Comparison of ENCODE assay signal across 21 cellular contexts in genomic region chr12:77384941-77385340, GRCh38.
A peak's percentile ranks its signal among the peaks of the same experiment; 100 is the strongest.
DNase-seq lines count a peak whose midpoint lies in the region; ATAC-seq and TF ChIP-seq lines count a peak whose summit lies in the region.
"Had no signal": no experiment of that assay in that cellular context is flagged by ENCODE, and none has a peak within 500 bp of the region (broad histone marks: within the 10 kb centered on the region; RNA-seq: fewer than 3 reads in every experiment).

No MANE protein-coding gene starts in this region.

- DNase-seq in A673 (ENCODE audit: low spot score) (peak; percentile 59), M059J (ENCODE audit: low read depth) (peak; percentile 26), fibroblast of mammary gland (ENCODE audit: low read depth) (peak; percentile 16), DMS79 (lab: John Stamatoyannopoulos, UW) (no peak), suprapubic skin (ENCODE audit: low spot score in 2 of 2) (no peak), RKO (ENCODE audit: low spot score) (no peak)
- no peak for DNase-seq in stimulated activated CD8-positive, alpha-beta memory T cell treated with anti-CD3 and anti-CD28 coated beads, Interleukin-4, amount 100 ng/mL, for 48 hours
- DNase-seq: BE2C; DMS53; HCEC 1CT; KG1; NCI-H1048; NCI-H1436; NCI-H2029; NCI-H510A; NCI-H748 treated with DMSO at 0.1 percent for 48 hours; NK-92 treated with Interleukin-12 subunit alpha and Interleukin-12 subunit beta, amount 100 ng/mL, for 24 hours had no signal

- H3K27me3 ChIP-seq in A673 (replicated peaks; ENCODE audit: insufficient read depth, low read depth, low read length, poor library complexity): peaks cover 11% of the 10 kb centered on the region
- no peaks in the 10 kb centered on the region for H3K27me3 ChIP-seq in suprapubic skin
- H3K27me3 ChIP-seq: BE2C had no signal

- no peaks in the 10 kb centered on the region for H3K36me3 ChIP-seq in A673 (ENCODE audit: insufficient read depth, low read length, poor library complexity, severe bottlenecking)
- H3K36me3 ChIP-seq in suprapubic skin: no peaks in the 10 kb centered on the region
- H3K36me3 ChIP-seq: BE2C had no signal

- no peak overlapping the region for H3K4me3 ChIP-seq in A673 (ENCODE audit: low read depth, low read length, poor library complexity, severe bottlenecking)
- no peak overlapping the region for H3K4me3 ChIP-seq in fibroblast of mammary gland (ENCODE audit: control insufficient read depth, low read depth, low read length)
- H3K4me3 ChIP-seq in suprapubic skin: no peak overlapping the region
- H3K4me3 ChIP-seq: A549, GM12878 had no signal

- intact Hi-C loops in A673 (cut with micrococcal nuclease; ENCODE audit: unreplicated experiment): no loop called here

- no peak for TF ChIP-seq EP300 in suprapubic skin (IDR thresholded peaks at IDR 0.05)

- no peaks in the 10 kb centered on the region for H3K4me1 ChIP-seq in A673 (ENCODE audit: insufficient read depth, low read length, poor library complexity, severe bottlenecking)
- no peaks in the 10 kb centered on the region for H3K4me1 ChIP-seq in suprapubic skin
- H3K4me1 ChIP-seq: A549, BE2C had no signal

- POLR2A ChIA-PET in A673 (lab: Charles Lee; ENCODE audit: low non-redundant PET): no interaction called here

- TF ChIP-seq CTCF in A673 (conservative IDR thresholded peaks at IDR 0.05; ENCODE audit: low read depth, low read length) (no peak), fibroblast of mammary gland (conservative IDR thresholded peaks at IDR 0.05; ENCODE audit: control insufficient read depth, insufficient read depth, low read depth, low read length) (no peak), suprapubic skin (IDR thresholded peaks at IDR 0.05) (no peak)

- TF ChIP-seq POLR2A in suprapubic skin (IDR thresholded peaks at IDR 0.05): no peak

- CTCF ChIA-PET in A673 (lab: Charles Lee): no interaction called here

- H3K9me3 ChIP-seq in A673 (ENCODE audit: low read depth, low read length, poor library complexity, severe bottlenecking) (no peaks in the 10 kb centered on the region), suprapubic skin (no peaks in the 10 kb centered on the region)
- H3K9me3 ChIP-seq: A549, BE2C had no signal

- BruUV-seq in A673 (replicated peaks; lab: Mats Ljungman, UMichigan): no TSS peak

- 91% methylated on average over 3 of the region's 3 CpGs for WGBS in suprapubic skin

- ATAC-seq in SK-N-SH treated with all-trans-retinoic acid at 6 μM for 48 hours: peak; percentile 72
- ATAC-seq: A549, GM12878, Right ventricle myocardium inferior had no signal

- H3K27ac ChIP-seq in A673 (ENCODE audit: low read depth, low read length, poor library complexity, severe bottlenecking) (no peak overlapping the region), suprapubic skin (no peak overlapping the region)
- H3K27ac ChIP-seq: A549 had no signal

TF ChIP-seq in SK-N-SH treated with all-trans-retinoic acid at 6 μM for 48 hours, 23 proteins besides CTCF, POLR2A, EP300 and RAD21:
- TF ChIP-seq OSR1 (CRISPR knock-in tag; IDR thresholded peaks at IDR 0.05) (no peak), ZFP30 (CRISPR knock-in tag; IDR thresholded peaks at IDR 0.05) (no peak), SNAI2 (CRISPR knock-in tag; IDR thresholded peaks at IDR 0.05) (no peak)
- TF ChIP-seq, protein P1, sequence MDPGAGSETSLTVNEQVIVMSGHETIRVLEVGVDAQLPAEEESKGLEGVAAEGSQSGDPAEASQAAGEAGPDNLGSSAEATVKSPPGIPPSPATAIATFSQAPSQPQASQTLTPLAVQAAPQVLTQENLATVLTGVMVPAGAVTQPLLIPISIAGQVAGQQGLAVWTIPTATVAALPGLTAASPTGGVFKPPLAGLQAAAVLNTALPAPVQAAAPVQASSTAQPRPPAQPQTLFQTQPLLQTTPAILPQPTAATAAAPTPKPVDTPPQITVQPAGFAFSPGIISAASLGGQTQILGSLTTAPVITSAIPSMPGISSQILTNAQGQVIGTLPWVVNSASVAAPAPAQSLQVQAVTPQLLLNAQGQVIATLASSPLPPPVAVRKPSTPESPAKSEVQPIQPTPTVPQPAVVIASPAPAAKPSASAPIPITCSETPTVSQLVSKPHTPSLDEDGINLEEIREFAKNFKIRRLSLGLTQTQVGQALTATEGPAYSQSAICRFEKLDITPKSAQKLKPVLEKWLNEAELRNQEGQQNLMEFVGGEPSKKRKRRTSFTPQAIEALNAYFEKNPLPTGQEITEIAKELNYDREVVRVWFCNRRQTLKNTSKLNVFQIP (CRISPR knock-in tag; IDR thresholded peaks at IDR 0.05; ENCODE audit: borderline replicate concordance, low read depth): no peak

Comparison
In these comparisons a context has a peak if more than half of its experiments do, and no peak if none do; other contexts are left out.
1. DNase-seq: peak in A673 (single experiment), M059J (single experiment) and fibroblast of mammary gland (single experiment); none in stimulated activated CD8-positive, alpha-beta memory T cell treated with anti-CD3 and anti-CD28 coated beads, Interleukin-4, amount 100 ng/mL, for 48 hours (single experiment), DMS79 (single experiment), suprapubic skin (0 of 2) and RKO (single experiment).